ENCODE assay signal across 17 cellular contexts in genomic region chrX:40470830-40471429, GRCh38.
DNase-seq lines count a peak whose midpoint lies in the region; ATAC-seq and TF ChIP-seq lines count a peak whose summit lies in the region.
"Had no signal": no experiment of that assay in that cellular context is flagged by ENCODE, and none has a peak within 500 bp of the region (broad histone marks: within the 10 kb centered on the region; RNA-seq: fewer than 3 reads in every experiment).

No MANE protein-coding gene starts in this region.

- no peaks in the 10 kb centered on the region for H3K4me1 ChIP-seq in HEK293 (ENCODE audit: control insufficient read depth, insufficient read depth, low read length)

- no peak overlapping the region for H3K27ac ChIP-seq in HEK293 (ENCODE audit: extremely low read depth, low read depth, low read length)
- H3K27ac ChIP-seq: coronary artery, upper lobe of left lung had no signal

- no peak overlapping the region for H3K4me3 ChIP-seq in HEK293 (ENCODE audit: low read depth, low read length)
- H3K4me3 ChIP-seq: coronary artery, upper lobe of left lung had no signal

- H3K27me3 Mint-ChIP-seq in glutamatergic neuron (ENCODE audit: unreplicated experiment) = no peaks in the 10 kb centered on the region
- peaks cover 0 to 4% (median 2%) of the 10 kb centered on the region in 5 donors for H3K27me3 Mint-ChIP-seq in naive thymus-derived CD8-positive, alpha-beta T cell
- H3K27me3 Mint-ChIP-seq: activated CD8-positive, alpha-beta T cell treated with anti-CD3 and anti-CD28 coated beads for 36 hours; naive thymus-derived CD4-positive, alpha-beta T cell had no signal

- H3K4me3 Mint-ChIP-seq in glutamatergic neuron (ENCODE audit: unreplicated experiment) = no peak overlapping the region
- no peak overlapping the region for H3K4me3 Mint-ChIP-seq in naive thymus-derived CD8-positive, alpha-beta T cell
- H3K4me3 Mint-ChIP-seq: activated CD8-positive, alpha-beta T cell treated with anti-CD3 and anti-CD28 coated beads for 36 hours had no signal

- TF ChIP-seq CTCF in HEK293 (tag by site-specific recombination; IDR thresholded peaks at IDR 0.05) (no peak), glutamatergic neuron (IDR thresholded peaks at IDR 0.05; ENCODE audit: partially characterized antibody, unreplicated experiment) (no peak), omental fat pad (IDR thresholded peaks at IDR 0.05) (no peak)

- H3K27ac Mint-ChIP-seq in glutamatergic neuron (ENCODE audit: unreplicated experiment) = peak overlapping the region; percentile 24
- H3K27ac Mint-ChIP-seq in naive thymus-derived CD8-positive, alpha-beta T cell = no peak overlapping the region
- H3K27ac Mint-ChIP-seq: activated CD8-positive, alpha-beta T cell treated with anti-CD3 and anti-CD28 coated beads for 36 hours had no signal

- peaks cover 17% of the 10 kb centered on the region for H3K4me1 Mint-ChIP-seq in glutamatergic neuron (ENCODE audit: low read depth, unreplicated experiment)
- peaks cover 14 to 36% (median 35%) of the 10 kb centered on the region in 4 donors for H3K4me1 Mint-ChIP-seq in naive thymus-derived CD8-positive, alpha-beta T cell

- no peak for ATAC-seq in omental fat pad (ENCODE audit: low FRiP score)
- ATAC-seq in naive thymus-derived CD8-positive, alpha-beta T cell = no peak
- ATAC-seq: activated CD4-positive, CD25-positive, alpha-beta regulatory T cell treated with anti-CD3 and anti-CD28 coated beads, Interleukin-2, amount 50 U/mL, for 24 hours; activated CD8-positive, alpha-beta T cell treated with anti-CD3 and anti-CD28 coated beads for 36 hours; naive thymus-derived CD4-positive, alpha-beta T cell had no signal

- no peaks in the 10 kb centered on the region for H3K9me3 ChIP-seq in HEK293 (ENCODE audit: control insufficient read depth, insufficient read depth, low read depth, low read length)
- H3K9me3 ChIP-seq: upper lobe of left lung had no signal

- CTCF ChIA-PET in HEK293 (lab: Yijun Ruan, JAX) = interaction anchor here (0.7 kb wide), 1 partner anchor 597 kb away, joined by 3 read pairs; no protein-coding TSS in a partner anchor

- no peaks in the 10 kb centered on the region for H3K36me3 ChIP-seq in HEK293 (ENCODE audit: control insufficient read depth in 2 of 2, insufficient read depth in 1 of 2, low read length in 2 of 2)
- H3K36me3 ChIP-seq: upper lobe of left lung had no signal

- DNase-seq in DMS 273 (lab: John Stamatoyannopoulos, UW; ENCODE audit: unreplicated experiment) = peak; percentile 59
- DNase-seq in DMS 273 treated with DMSO at 0.1 percent for 48 hours (lab: John Stamatoyannopoulos, UW) = no peak
- peak; percentile 48 for DNase-seq in SK-N-DZ (ENCODE audit: low spot score)
- DNase-seq in glutamatergic neuron = no peak
- DNase-seq in activated CD4-positive, CD25-positive, alpha-beta regulatory T cell treated with anti-CD3 and anti-CD28 coated beads, Interleukin-2, amount 50 U/mL, for 72 hours = no peak
- no peak for DNase-seq in omental fat pad (ENCODE audit: low spot score)
- DNase-seq in naive thymus-derived CD8-positive, alpha-beta T cell = no peak
- DNase-seq: activated CD8-positive, alpha-beta T cell treated with anti-CD3 and anti-CD28 coated beads for 36 hours; activated gamma-delta T cell treated with Interleukin-2 at 50 U/mL for 16 hours; naive thymus-derived CD4-positive, alpha-beta T cell; NCI-H146; NCI-H226; stimulated activated CD8-positive, alpha-beta memory T cell treated with anti-CD3 and anti-CD28 coated beads, Interleukin-4, amount 100 ng/mL, for 48 hours; upper lobe of left lung had no signal

- no peaks in the 10 kb centered on the region for H3K36me3 Mint-ChIP-seq in glutamatergic neuron (ENCODE audit: unreplicated experiment)
- no peaks in the 10 kb centered on the region for H3K36me3 Mint-ChIP-seq in naive thymus-derived CD8-positive, alpha-beta T cell
- H3K36me3 Mint-ChIP-seq: naive thymus-derived CD4-positive, alpha-beta T cell had no signal

- H3K9me3 Mint-ChIP-seq in glutamatergic neuron (ENCODE audit: unreplicated experiment) = no peaks in the 10 kb centered on the region
- H3K9me3 Mint-ChIP-seq in naive thymus-derived CD8-positive, alpha-beta T cell = no peaks in the 10 kb centered on the region
- H3K9me3 Mint-ChIP-seq: activated CD8-positive, alpha-beta T cell treated with anti-CD3 and anti-CD28 coated beads for 36 hours; naive thymus-derived CD4-positive, alpha-beta T cell had no signal

- POLR2A ChIA-PET in HEK293 (lab: Yijun Ruan, JAX) = no interaction called here
- POLR2A ChIA-PET in naive thymus-derived CD8-positive, alpha-beta T cell (lab: Charles Lee) = no interaction called here

TF ChIP-seq in HEK293, 187 proteins besides CTCF, POLR2A, EP300 and RAD21:
- TF ChIP-seq ZNF132 (tag by site-specific recombination; IDR thresholded peaks at IDR 0.05; ENCODE audit: borderline replicate concordance) (no peak), ZNF791 (tag by site-specific recombination; IDR thresholded peaks at IDR 0.05) (no peak), ZNF548 (tag by site-specific recombination; IDR thresholded peaks at IDR 0.05) (peak; percentile 63; the same call in 1 of the 2 replicates), SP2 (tag by site-specific recombination; IDR thresholded peaks at IDR 0.05) (peak; percentile 29; the same call in 1 of the 2 replicates), ZNF76 (tag by site-specific recombination; IDR thresholded peaks at IDR 0.05; ENCODE audit: borderline replicate concordance, low read depth) (no peak), GLI2 (tag by site-specific recombination; IDR thresholded peaks at IDR 0.05; ENCODE audit: borderline replicate concordance, low read depth) (no peak), ZNF747 (tag by site-specific recombination; IDR thresholded peaks at IDR 0.05) (no peak), ZNF768 (tag by site-specific recombination; IDR thresholded peaks at IDR 0.05) (no peak), ZNF624 (tag by site-specific recombination; IDR thresholded peaks at IDR 0.05) (no peak), ZNF501 (tag by site-specific recombination; IDR thresholded peaks at IDR 0.05) (no peak)
- TF ChIP-seq, protein P1, sequence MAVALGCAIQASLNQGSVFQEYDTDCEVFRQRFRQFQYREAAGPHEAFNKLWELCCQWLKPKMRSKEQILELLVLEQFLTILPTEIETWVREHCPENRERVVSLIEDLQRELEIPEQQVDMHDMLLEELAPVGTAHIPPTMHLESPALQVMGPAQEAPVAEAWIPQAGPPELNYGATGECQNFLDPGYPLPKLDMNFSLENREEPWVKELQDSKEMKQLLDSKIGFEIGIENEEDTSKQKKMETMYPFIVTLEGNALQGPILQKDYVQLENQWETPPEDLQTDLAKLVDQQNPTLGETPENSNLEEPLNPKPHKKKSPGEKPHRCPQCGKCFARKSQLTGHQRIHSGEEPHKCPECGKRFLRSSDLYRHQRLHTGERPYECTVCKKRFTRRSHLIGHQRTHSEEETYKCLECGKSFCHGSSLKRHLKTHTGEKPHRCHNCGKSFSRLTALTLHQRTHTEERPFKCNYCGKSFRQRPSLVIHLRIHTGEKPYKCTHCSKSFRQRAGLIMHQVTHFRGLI (tag by site-specific recombination; IDR thresholded peaks at IDR 0.05) = peak; percentile 90

Comparison
In these comparisons a context has a peak if more than half of its experiments do, and no peak if none do; other contexts are left out.
1. DNase-seq: peak in DMS 273 (single experiment) and SK-N-DZ (single experiment); none in DMS 273 treated with DMSO at 0.1 percent for 48 hours (single experiment), glutamatergic neuron (single experiment), activated CD4-positive, CD25-positive, alpha-beta regulatory T cell treated with anti-CD3 and anti-CD28 coated beads, Interleukin-2, amount 50 U/mL, for 72 hours (single experiment), omental fat pad (single experiment) and naive thymus-derived CD8-positive, alpha-beta T cell (0 of 10).